In genomic region chr22:20117656-20118571, GRCh38 we compare ENCODE assay signal across 6 cellular contexts. TPM values are rescaled to one million over a fixed set of nuclear protein-coding genes. Genes with fewer than 3 reads are reported as not detected.
DNase-seq lines count a peak whose midpoint lies in the region; ATAC-seq and TF ChIP-seq lines count a peak whose summit lies in the region.

No MANE protein-coding gene starts in this region.

- DNase-seq in DND-41, result peak; percentile 42
- peak; percentile 71 to 78 for DNase-seq in activated CD4-positive, alpha-beta T cell treated with anti-CD3 and anti-CD28 coated beads, Interleukin-2, amount 50 U/mL, for 4 hours
- DNase-seq in heart left ventricle, result peak in 2 of 5 donors; percentile 49 to 71
- DNase-seq in stimulated activated CD4-positive, alpha-beta T cell treated with anti-CD3 and anti-CD28 coated beads, TNF-alpha, amount 100 ng/mL, for 48 hours (ENCODE audit: low read depth in 3 of 3), result peak; percentile 71 to 78 (median 77)

- H3K27me3 ChIP-seq in DND-41 (ENCODE audit: insufficient read depth, low read length, poor library complexity) (no peaks in the 10 kb centered on the region), heart left ventricle (no peaks in the 10 kb centered on the region)

- WGBS in heart left ventricle, 4 donors, result 1 to 4% (median 2%) methylated on average over 18 to 65 of the region's 65 CpGs

- H3K27ac ChIP-seq in DND-41 (ENCODE audit: low read length) (peak overlapping the region; percentile 81), heart left ventricle (peak overlapping the region; percentile 49 to 93 (median 80))

- H3K4me3 ChIP-seq in DND-41 (ENCODE audit: low read depth in 1 of 2, low read length in 2 of 2) (peak overlapping the region; percentile 97 to 100), heart left ventricle (peak overlapping the region; percentile 61 to 99 (median 85))

- H3K4me1 ChIP-seq in DND-41 (ENCODE audit: insufficient read depth, low read length) (peaks cover 70% of the 10 kb centered on the region), heart left ventricle (peaks cover 0 to 46% (median 28%) of the 10 kb centered on the region in 12 donors)

- peaks cover 81% of the 10 kb centered on the region for H4K20me1 ChIP-seq in DND-41 (ENCODE audit: insufficient read depth, low read length)

- peaks cover 88% of the 10 kb centered on the region for H3K36me3 ChIP-seq in DND-41 (ENCODE audit: insufficient read depth, low read length)
- peaks cover 0 to 66% (median 58%) of the 10 kb centered on the region in 9 donors for H3K36me3 ChIP-seq in heart left ventricle

- intact Hi-C loops in heart left ventricle (cut with DNase I), result loop anchor here in 5 of 10 donors (1.0 to 10.0 kb wide), 4 partner anchors 36 to 93 kb away; partner anchors contain the start of genes DGCR8 (in 4 of the 5) and TANGO2 (in 2 of the 5)

- ATAC-seq in DND-41 (ENCODE audit: insufficient read depth, low read depth) (no peak; the same call in 2 of the 3 replicates), HG02885 (IDR thresholded peaks at IDR 0.05; ENCODE audit: poor library complexity, unreplicated experiment) (peak; percentile 26), heart left ventricle (no peak), HG03108 (IDR thresholded peaks at IDR 0.05; ENCODE audit: unreplicated experiment) (no peak)

- H2AFZ ChIP-seq in DND-41 (ENCODE audit: low read depth, low read length), result peak overlapping the region; percentile 41; the same call in 1 of the 2 replicates

- H3K9me3 ChIP-seq in DND-41 (ENCODE audit: insufficient read depth, low read length, severe bottlenecking), result no peaks in the 10 kb centered on the region
- no peaks in the 10 kb centered on the region for H3K9me3 ChIP-seq in heart left ventricle

- H3K9ac ChIP-seq in DND-41 (ENCODE audit: low read depth, low read length), result peak overlapping the region; percentile 97

- TF ChIP-seq CTCF in DND-41 (IDR thresholded peaks at IDR 0.05; ENCODE audit: borderline replicate concordance, extremely low read depth, low read length, poor library complexity, severe bottlenecking), result no peak
- TF ChIP-seq CTCF in heart left ventricle (IDR thresholded peaks at IDR 0.05), result no peak

- peak overlapping the region; percentile 95 for H3K4me2 ChIP-seq in DND-41 (ENCODE audit: insufficient read depth, low read length)

- no peak for TF ChIP-seq POLR2A in heart left ventricle (IDR thresholded peaks at IDR 0.05)

- peaks cover 93% of the 10 kb centered on the region for H3K79me2 ChIP-seq in DND-41 (ENCODE audit: insufficient read depth, low read length)

RNA-seq across cellular contexts. Expression of gene TRMT2A, which starts 0.9 kb away (rescaled TPM):
- total RNA-seq in heart left ventricle, result 10 to 100 TPM; 18.2 to 31.3 (median 20.2) TPM
- polyA plus RNA-seq in heart left ventricle, result 10 to 100 TPM; 15.8 to 30.1 TPM

RNA-seq across cellular contexts. Expression of gene RANBP1, which starts 2.0 kb away (rescaled TPM):
- 10 to 100 TPM; 35.8 to 85.3 (median 41.5) TPM for total RNA-seq in heart left ventricle
- 10 to 100 TPM; 29.3 to 67.1 TPM for polyA plus RNA-seq in heart left ventricle

RNA-seq across cellular contexts. Expression of gene ZDHHC8, which starts 13.7 kb away (rescaled TPM):
- 10 to 100 TPM; 15.7 to 45.2 (median 40.6) TPM for total RNA-seq in heart left ventricle
- polyA plus RNA-seq in heart left ventricle, result 10 to 100 TPM; 21.5 to 26.3 TPM

RNA-seq across cellular contexts. Expression of gene CCDC188, which starts 32.9 kb away (rescaled TPM):
- total RNA-seq in heart left ventricle, result 1 to 10 TPM in 1 of 9 donors, under 1 TPM in 4, not detected in 4; 0.17 to 1.0 (median 0.46) TPM
- 1 to 10 TPM in 1 of 2 donors, under 1 TPM in 1; 0.50 to 1.0 TPM for polyA plus RNA-seq in heart left ventricle

RNA-seq across cellular contexts. Expression of gene DGCR8, which starts 37.9 kb away (rescaled TPM):
- total RNA-seq in heart left ventricle, result 10 to 100 TPM in 8 of 9 donors, 1 to 10 TPM in 1; 8.8 to 22.1 (median 13.0) TPM
- polyA plus RNA-seq in heart left ventricle, result 10 to 100 TPM in 1 of 2 donors, 1 to 10 TPM in 1; 9.9 to 14.5 TPM
